ENCODE assay signal across 8 cellular contexts in genomic region chr22:37501610-37502341, GRCh38. TPM values are rescaled to one million over a fixed set of nuclear protein-coding genes. Genes with fewer than 3 reads are reported as not detected.
DNase-seq lines count a peak whose midpoint lies in the region; ATAC-seq and TF ChIP-seq lines count a peak whose summit lies in the region.

No MANE protein-coding gene starts in this region.

- H3K9me3 ChIP-seq in osteoblast (ENCODE audit: low read depth, low read length) = no peaks in the 10 kb centered on the region

- H3K27ac ChIP-seq in osteoblast (ENCODE audit: low read depth, low read length) = peak overlapping the region; percentile 56

- H3K4me2 ChIP-seq in osteoblast (ENCODE audit: insufficient read depth, low read length) = no peak overlapping the region

- no peaks in the 10 kb centered on the region for H3K27me3 ChIP-seq in osteoblast (ENCODE audit: insufficient read depth, low read length)

- ATAC-seq in GM21619 (IDR thresholded peaks at IDR 0.05; ENCODE audit: unreplicated experiment) (no peak), GM18873 (IDR thresholded peaks at IDR 0.05; ENCODE audit: low FRiP score, unreplicated experiment) (no peak)

- H2AFZ ChIP-seq in osteoblast (ENCODE audit: low read length) = no peak overlapping the region

- H3K79me2 ChIP-seq in osteoblast (ENCODE audit: insufficient read depth, low read length) = no peaks in the 10 kb centered on the region

- no peak for TF ChIP-seq CTCF in osteoblast (IDR thresholded peaks at IDR 0.05; ENCODE audit: extremely low read depth, low read depth, low read length)

- H3K4me3 ChIP-seq in osteoblast (ENCODE audit: insufficient read depth, low read length) = no peak overlapping the region

- DNase-seq in DMS153 treated with DMSO at 0.1 percent for 48 hours (lab: John Stamatoyannopoulos, UW; ENCODE audit: unreplicated experiment) = peak; percentile 82
- peak; percentile 57 for DNase-seq in NCI-H774 (lab: John Stamatoyannopoulos, UW)
- DNase-seq in fibroblast of gingiva (ENCODE audit: low read depth) = peak; percentile 38
- peak; percentile 99 for DNase-seq in osteoblast (ENCODE audit: insufficient read length, low spot score, missing footprints)
- DNase-seq in NCI-H187 treated with DMSO at 0.1 percent for 48 hours (lab: John Stamatoyannopoulos, UW) = no peak
- DNase-seq in activated T-cell treated with anti-CD3 and anti-CD28 coated beads, Interleukin-2, amount 50 U/mL, for 48 hours = no peak

- H3K36me3 ChIP-seq in osteoblast (ENCODE audit: insufficient read depth, low read length) = peaks cover 52% of the 10 kb centered on the region

- H4K20me1 ChIP-seq in osteoblast (ENCODE audit: insufficient read depth, low read length) = peaks cover 6% of the 10 kb centered on the region

- H3K4me1 ChIP-seq in osteoblast (ENCODE audit: insufficient read depth, low read length) = peaks cover 21% of the 10 kb centered on the region

RNA-seq across cellular contexts. Expression of gene MFNG, which starts 15.6 kb away (rescaled TPM):
- 0.29 and 0.72 TPM in 2 replicates for total RNA-seq in osteoblast

RNA-seq across cellular contexts. Expression of gene CARD10, which starts 17.4 kb away (rescaled TPM):
- total RNA-seq in osteoblast = 11.9 and 12.7 TPM in 2 replicates

RNA-seq across cellular contexts. Expression of gene CDC42EP1, which starts 58.5 kb away (rescaled TPM):
- total RNA-seq in osteoblast = 28.6 and 35.5 TPM in 2 replicates

Comparison
In these comparisons a context has a peak if more than half of its experiments do, and no peak if none do; other contexts are left out.
1. DNase-seq: peak in DMS153 treated with DMSO at 0.1 percent for 48 hours (single experiment), NCI-H774 (single experiment), fibroblast of gingiva (single experiment) and osteoblast (single experiment); none in NCI-H187 treated with DMSO at 0.1 percent for 48 hours (single experiment) and activated T-cell treated with anti-CD3 and anti-CD28 coated beads, Interleukin-2, amount 50 U/mL, for 48 hours (0 of 2).